11 cellular contexts compared by ENCODE assay signal in the genomic region with DNA sequence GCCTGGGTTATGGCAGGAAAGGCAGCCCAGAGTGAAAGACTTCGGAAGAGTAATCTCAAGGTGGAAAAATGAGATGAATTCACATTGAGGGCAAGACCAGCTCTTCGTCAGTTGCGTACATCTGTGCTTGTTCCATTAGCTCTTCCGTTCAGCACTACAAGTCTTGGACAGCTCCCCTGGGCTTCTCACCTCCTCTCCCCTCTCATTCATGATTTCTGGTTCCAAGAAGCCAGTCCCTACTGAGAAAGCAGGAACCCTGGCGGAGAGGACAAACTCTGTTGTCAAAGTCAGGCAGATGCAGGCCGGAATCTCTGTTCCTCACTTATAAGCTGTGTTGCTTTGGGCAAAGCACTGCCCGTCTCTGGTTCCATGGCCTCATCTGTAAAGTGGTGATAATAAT.
DNase-seq lines count a peak whose midpoint lies in the region; ATAC-seq, FAIRE-seq and TF ChIP-seq lines count a peak whose summit lies in the region.
"Had no signal": no experiment of that assay in that cellular context is flagged by ENCODE, and none has a peak within 500 bp of the region (broad histone marks: within the 10 kb centered on the region; RNA-seq: fewer than 3 reads in every experiment).

No MANE protein-coding gene starts in this region.

- no peak for FAIRE-seq in astrocyte (lab: Jason Lieb, UNC)
- no peak for FAIRE-seq in small intestine (lab: Jason Lieb, UNC)

- no peaks in the 10 kb centered on the region for H4K20me1 ChIP-seq in astrocyte (ENCODE audit: insufficient read depth, low read length)

- H3K27me3 ChIP-seq in astrocyte (ENCODE audit: insufficient read depth, low read length), result peaks cover 12% of the 10 kb centered on the region
- no peaks in the 10 kb centered on the region for H3K27me3 ChIP-seq in small intestine (ENCODE audit: control insufficient read depth in 2 of 2, insufficient read depth in 2 of 2, low read length in 2 of 2)

- H3K4me2 ChIP-seq in astrocyte (ENCODE audit: low read length), result no peak overlapping the region

- no peak for ATAC-seq in GM18498 (IDR thresholded peaks at IDR 0.05; ENCODE audit: unreplicated experiment)

- H3K9me3 Mint-ChIP-seq in Calu3 (ENCODE audit: low read depth, unreplicated experiment) (no peaks in the 10 kb centered on the region), astrocyte (ENCODE audit: unreplicated experiment) (no peaks in the 10 kb centered on the region)
- H3K9me3 Mint-ChIP-seq: nephron had no signal

- no peaks in the 10 kb centered on the region for H3K36me3 ChIP-seq in astrocyte (ENCODE audit: insufficient read depth, low read length)
- no peaks in the 10 kb centered on the region for H3K36me3 ChIP-seq in small intestine (ENCODE audit: control insufficient read depth in 2 of 2, insufficient read depth in 2 of 2, low read length in 2 of 2)

- TF ChIP-seq CTCF in Calu3 (IDR thresholded peaks at IDR 0.05; ENCODE audit: unreplicated experiment) (no peak), astrocyte (IDR thresholded peaks at IDR 0.05; ENCODE audit: insufficient read depth, low read depth, low read length) (no peak)

- H3K36me3 Mint-ChIP-seq in Calu3 (ENCODE audit: insufficient read depth, unreplicated experiment), result no peaks in the 10 kb centered on the region
- no peaks in the 10 kb centered on the region for H3K36me3 Mint-ChIP-seq in astrocyte (ENCODE audit: low read depth, unreplicated experiment)

- CTCF ChIA-PET in Calu3 (lab: Charles Lee), result no interaction called here

- no peaks in the 10 kb centered on the region for H3K79me2 ChIP-seq in astrocyte (ENCODE audit: insufficient read depth, low read length)

- H3K27ac Mint-ChIP-seq in Calu3 (ENCODE audit: unreplicated experiment) (no peak overlapping the region), astrocyte (ENCODE audit: unreplicated experiment) (no peak overlapping the region)
- H3K27ac Mint-ChIP-seq: nephron had no signal

- DNase-seq in Calu3, result peak; percentile 6
- DNase-seq in HuH-7 (ENCODE audit: low spot score), result peak; percentile 53
- peak; percentile 39 for DNase-seq in astrocyte (ENCODE audit: low read depth)
- peak; percentile 42 for DNase-seq in kidney glomerular epithelial cell (lab: John Stamatoyannopoulos, UW)
- no peak for DNase-seq in small intestine
- DNase-seq in NCI-H345 (lab: John Stamatoyannopoulos, UW), result no peak
- no peak for DNase-seq in NCI-H345 treated with DMSO at 0.1 percent for 48 hours (lab: John Stamatoyannopoulos, UW; ENCODE audit: unreplicated experiment)
- DNase-seq: NCI-H1436 had no signal

- H3K4me1 Mint-ChIP-seq in Calu3 (ENCODE audit: low read depth, unreplicated experiment) (no peaks in the 10 kb centered on the region), astrocyte (ENCODE audit: low read depth, unreplicated experiment) (no peaks in the 10 kb centered on the region)
- H3K4me1 Mint-ChIP-seq: nephron had no signal

- H3K4me3 Mint-ChIP-seq in Calu3 (ENCODE audit: low read depth, unreplicated experiment) (no peak overlapping the region), astrocyte (ENCODE audit: unreplicated experiment) (no peak overlapping the region)
- H3K4me3 Mint-ChIP-seq: nephron had no signal

- peaks cover 100% of the 10 kb centered on the region for H3K27me3 Mint-ChIP-seq in Calu3 (ENCODE audit: unreplicated experiment)
- H3K27me3 Mint-ChIP-seq in astrocyte (ENCODE audit: low read depth, unreplicated experiment), result peaks cover 83% of the 10 kb centered on the region

- H3K4me1 ChIP-seq in astrocyte (ENCODE audit: insufficient read depth, low read length) (no peaks in the 10 kb centered on the region), small intestine (ENCODE audit: control insufficient read depth in 2 of 2, insufficient read depth in 1 of 2, low read depth in 1 of 2, low read length in 1 of 2) (no peaks in the 10 kb centered on the region)

- no TSS peak for BruUV-seq in Calu3 (replicated peaks; lab: Mats Ljungman, UMichigan)

- no peaks in the 10 kb centered on the region for H3K9me3 ChIP-seq in astrocyte (ENCODE audit: insufficient read depth, low read depth, low read length)
- H3K9me3 ChIP-seq in small intestine (ENCODE audit: control insufficient read depth, low read depth), result no peaks in the 10 kb centered on the region

- H3K27ac ChIP-seq in astrocyte (ENCODE audit: low read depth, low read length), result no peak overlapping the region
- H3K27ac ChIP-seq in small intestine (ENCODE audit: low read depth in 1 of 2, low read length in 1 of 2), result no peak overlapping the region
- H3K27ac ChIP-seq: VCaP had no signal

- H3K9ac ChIP-seq in astrocyte (ENCODE audit: low read length), result no peak overlapping the region

- intact Hi-C loops in Calu3 (cut with micrococcal nuclease; ENCODE audit: unreplicated experiment), result no loop called here

- 43 to 47% (median 45%) methylated on average over 7 of the region's 7 CpGs for WGBS in small intestine, 3 donors

- H3K4me3 ChIP-seq in astrocyte (ENCODE audit: insufficient read depth, low read depth, low read length) (no peak overlapping the region), small intestine (ENCODE audit: low read depth in 1 of 2, low read length in 2 of 2) (no peak overlapping the region)

- no peak overlapping the region for H2AFZ ChIP-seq in astrocyte (ENCODE audit: low read depth, low read length)

Comparison
In these comparisons a context has a peak if more than half of its experiments do, and no peak if none do; other contexts are left out.
1. DNase-seq: peak in Calu3 (single experiment), HuH-7 (single experiment), astrocyte (single experiment) and kidney glomerular epithelial cell (single experiment); none in small intestine (single experiment), NCI-H345 (single experiment) and NCI-H345 treated with DMSO at 0.1 percent for 48 hours (single experiment).